In genomic region chr10:29968556-29968955, GRCh38 we compare ENCODE assay signal across 17 cellular contexts.
DNase-seq lines count a peak whose midpoint lies in the region; ATAC-seq and TF ChIP-seq lines count a peak whose summit lies in the region.
"Had no signal": no experiment of that assay in that cellular context is flagged by ENCODE, and none has a peak within 500 bp of the region (broad histone marks: within the 10 kb centered on the region; RNA-seq: fewer than 3 reads in every experiment).

No MANE protein-coding gene starts in this region.

- POLR2A ChIA-PET in Caco-2 (lab: Charles Lee), result no interaction called here

- no peak overlapping the region for H4K12ac ChIP-seq in trophoblast cell (ENCODE audit: low read depth, low read length)

- no peaks in the 10 kb centered on the region for H3K79me1 ChIP-seq in trophoblast cell (ENCODE audit: low read length)

- no peaks in the 10 kb centered on the region for H4K20me1 ChIP-seq in fibroblast of lung (ENCODE audit: control insufficient read depth, extremely low read depth, insufficient read depth, low read length)

- no peaks in the 10 kb centered on the region for H3K79me2 ChIP-seq in fibroblast of lung (ENCODE audit: control insufficient read depth, insufficient read depth, low read length)
- H3K79me2 ChIP-seq in trophoblast cell (ENCODE audit: control insufficient read depth, insufficient read depth, low read length, poor library complexity), result no peaks in the 10 kb centered on the region

- no peak overlapping the region for H2BK120ac ChIP-seq in trophoblast cell (ENCODE audit: insufficient read depth, low read length, poor library complexity)

- H3K4me2 ChIP-seq in fibroblast of lung (ENCODE audit: extremely low read depth, insufficient read depth, low read length) (no peak overlapping the region), trophoblast cell (ENCODE audit: low read length) (no peak overlapping the region)
- H3K4me2 ChIP-seq: PC-9 had no signal

- DNase-seq in fibroblast of lung (ENCODE audit: low read depth in 2 of 2) (no peak), trophoblast cell (no peak), tibial artery (no peak), Caco-2 (no peak), hypothalamus (lab: John Stamatoyannopoulos, UW) (no peak)
- DNase-seq: ACHN, AML-193, H9, NCI-H1105 treated with DMSO at 0.1 percent for 48 hours, NCI-H187, NCI-H446, NCI-H748 treated with DMSO at 0.1 percent for 48 hours, PC-9 had no signal

- no peak overlapping the region for H3K4me3 ChIP-seq in fibroblast of lung (replicated peaks in 1 of 4; ENCODE audit: control extremely low read depth in 1 of 4, insufficient read depth in 1 of 4, low read depth in 3 of 4, low read length in 4 of 4)
- no peak overlapping the region for H3K4me3 ChIP-seq in trophoblast cell (ENCODE audit: low read depth, low read length)
- no peak overlapping the region for H3K4me3 ChIP-seq in tibial artery
- no peak overlapping the region for H3K4me3 ChIP-seq in Caco-2 (ENCODE audit: low read depth, low read length)
- H3K4me3 ChIP-seq: PC-9, SJSA1 had no signal

- no peak overlapping the region for H2BK12ac ChIP-seq in trophoblast cell (ENCODE audit: low read length)

- H3K27me3 Mint-ChIP-seq in Caco-2 (ENCODE audit: insufficient read depth, unreplicated experiment), result no peaks in the 10 kb centered on the region

- WGBS in trophoblast cell (ENCODE audit: extremely low coverage, insufficient coverage, insufficient read length), result no CpG with 5 or more reads among the region's 5 CpGs

- no peak overlapping the region for H3K4me3 Mint-ChIP-seq in Caco-2 (ENCODE audit: unreplicated experiment)
- H3K4me3 Mint-ChIP-seq: CD14-positive monocyte, H9 had no signal

- intact Hi-C loops in tibial artery (cut with DNase I; ENCODE audit: low total_unique reads) (no loop called here), Caco-2 (cut with micrococcal nuclease; ENCODE audit: unreplicated experiment) (no loop called here)

- H3K9me3 ChIP-seq in fibroblast of lung (ENCODE audit: control insufficient read depth, insufficient read depth, low read depth, low read length), result no peaks in the 10 kb centered on the region
- H3K9me3 ChIP-seq in trophoblast cell (ENCODE audit: insufficient read depth, low read depth, low read length), result peaks cover 1% of the 10 kb centered on the region
- H3K9me3 ChIP-seq in tibial artery, result no peaks in the 10 kb centered on the region
- no peaks in the 10 kb centered on the region for H3K9me3 ChIP-seq in Caco-2
- H3K9me3 ChIP-seq: SJSA1 had no signal

- no peak for ATAC-seq in HG02678 (IDR thresholded peaks at IDR 0.05; ENCODE audit: unreplicated experiment)

- H3K9me3 Mint-ChIP-seq in Caco-2 (ENCODE audit: unreplicated experiment), result peaks cover under 1% of the 10 kb centered on the region
- H3K9me3 Mint-ChIP-seq: H9 had no signal

- no peak overlapping the region for H3K14ac ChIP-seq in trophoblast cell (ENCODE audit: low read length)

- H3K27ac ChIP-seq in VCaP, result peak overlapping the region; percentile 63
- no peak overlapping the region for H3K27ac ChIP-seq in fibroblast of lung (ENCODE audit: insufficient read depth, low read length)
- no peak overlapping the region for H3K27ac ChIP-seq in trophoblast cell (ENCODE audit: low read depth, low read length)
- H3K27ac ChIP-seq in tibial artery, result peak overlapping the region; percentile 50 to 57
- H3K27ac ChIP-seq: PC-9, SJSA1 had no signal

- H3K9ac ChIP-seq in fibroblast of lung (ENCODE audit: insufficient read depth, low read length) (no peak overlapping the region), trophoblast cell (ENCODE audit: low read length) (no peak overlapping the region)

- H3K27me3 ChIP-seq in fibroblast of lung (ENCODE audit: control insufficient read depth, insufficient read depth, low read length) (no peaks in the 10 kb centered on the region), trophoblast cell (ENCODE audit: insufficient read depth, low read length) (no peaks in the 10 kb centered on the region), tibial artery (no peaks in the 10 kb centered on the region), Caco-2 (replicated peaks; ENCODE audit: control insufficient read depth, insufficient read depth, low read length) (no peaks in the 10 kb centered on the region)
- H3K27me3 ChIP-seq: SJSA1 had no signal

- peak overlapping the region; percentile 48 for H3K23ac ChIP-seq in trophoblast cell (ENCODE audit: low read length)

- H3K4me1 Mint-ChIP-seq in Caco-2 (ENCODE audit: low read depth, unreplicated experiment), result no peaks in the 10 kb centered on the region
- H3K4me1 Mint-ChIP-seq: CD14-positive monocyte, H9 had no signal

- BruUV-seq in Caco-2 (replicated peaks; lab: Mats Ljungman, UMichigan), result no TSS peak

- no peak overlapping the region for H4K91ac ChIP-seq in trophoblast cell (ENCODE audit: low read depth, low read length)

- H2BK5ac ChIP-seq in trophoblast cell (ENCODE audit: low read depth, low read length, poor library complexity), result no peak overlapping the region

- TF ChIP-seq CTCF in VCaP (conservative IDR thresholded peaks at IDR 0.05) (no peak), fibroblast of lung (conservative IDR thresholded peaks at IDR 0.05 in 1 of 2, IDR thresholded peaks at IDR 0.05 in 1 of 2; ENCODE audit: low read depth in 1 of 2, low read length in 2 of 2) (no peak), tibial artery (IDR thresholded peaks at IDR 0.05) (no peak), Caco-2 (IDR thresholded peaks at IDR 0.05; ENCODE audit: insufficient read depth in 1 of 2, low read depth in 1 of 2, low read length in 1 of 2, severe bottlenecking in 1 of 2, unreplicated experiment in 1 of 2) (no peak)

- no peak overlapping the region for H3K18ac ChIP-seq in trophoblast cell (ENCODE audit: low read length)

- H3K36me3 ChIP-seq in fibroblast of lung (ENCODE audit: control insufficient read depth, insufficient read depth, low read length) (no peaks in the 10 kb centered on the region), trophoblast cell (ENCODE audit: control insufficient read depth in 1 of 2, insufficient read depth in 2 of 2, low read length in 2 of 2) (no peaks in the 10 kb centered on the region), tibial artery (no peaks in the 10 kb centered on the region), Caco-2 (ENCODE audit: control insufficient read depth, insufficient read depth, low read length) (no peaks in the 10 kb centered on the region)
- H3K36me3 ChIP-seq: SJSA1 had no signal

- H3K4me1 ChIP-seq in fibroblast of lung (ENCODE audit: control insufficient read depth, extremely low read depth, insufficient read depth, low read length) (no peaks in the 10 kb centered on the region), trophoblast cell (ENCODE audit: control insufficient read depth in 1 of 2, insufficient read depth in 2 of 2, low read length in 2 of 2) (no peaks in the 10 kb centered on the region), tibial artery (peaks cover 0 to 22% (median 7%) of the 10 kb centered on the region in 4 donors), Caco-2 (no peaks in the 10 kb centered on the region)
- H3K4me1 ChIP-seq: SJSA1 had no signal

- H3K4ac ChIP-seq in trophoblast cell (ENCODE audit: low read depth, low read length), result no peak overlapping the region

- H3K27ac Mint-ChIP-seq in Caco-2 (ENCODE audit: unreplicated experiment), result no peak overlapping the region
- H3K27ac Mint-ChIP-seq: CD14-positive monocyte, H9 had no signal

- H3K36me3 Mint-ChIP-seq in Caco-2 (ENCODE audit: insufficient read depth, unreplicated experiment), result no peaks in the 10 kb centered on the region
- H3K36me3 Mint-ChIP-seq: CD14-positive monocyte had no signal

- no peak overlapping the region for H4K8ac ChIP-seq in trophoblast cell (ENCODE audit: low read depth, low read length)

- CTCF ChIA-PET in Caco-2 (lab: Charles Lee), result no interaction called here

- H2AFZ ChIP-seq in fibroblast of lung (ENCODE audit: low read length) (peak overlapping the region; percentile 57), trophoblast cell (ENCODE audit: insufficient read depth, low read length, poor library complexity) (no peak overlapping the region)
- H2AFZ ChIP-seq: PC-9 had no signal

- no peak overlapping the region for H2AK5ac ChIP-seq in trophoblast cell (ENCODE audit: low read length)

Comparison
In these comparisons a context has a peak if more than half of its experiments do, and no peak if none do; other contexts are left out.
1. H3K27ac ChIP-seq: peak in VCaP (single experiment) and tibial artery (2 of 2); none in fibroblast of lung (single experiment) and trophoblast cell (single experiment).